In the genomic region with DNA sequence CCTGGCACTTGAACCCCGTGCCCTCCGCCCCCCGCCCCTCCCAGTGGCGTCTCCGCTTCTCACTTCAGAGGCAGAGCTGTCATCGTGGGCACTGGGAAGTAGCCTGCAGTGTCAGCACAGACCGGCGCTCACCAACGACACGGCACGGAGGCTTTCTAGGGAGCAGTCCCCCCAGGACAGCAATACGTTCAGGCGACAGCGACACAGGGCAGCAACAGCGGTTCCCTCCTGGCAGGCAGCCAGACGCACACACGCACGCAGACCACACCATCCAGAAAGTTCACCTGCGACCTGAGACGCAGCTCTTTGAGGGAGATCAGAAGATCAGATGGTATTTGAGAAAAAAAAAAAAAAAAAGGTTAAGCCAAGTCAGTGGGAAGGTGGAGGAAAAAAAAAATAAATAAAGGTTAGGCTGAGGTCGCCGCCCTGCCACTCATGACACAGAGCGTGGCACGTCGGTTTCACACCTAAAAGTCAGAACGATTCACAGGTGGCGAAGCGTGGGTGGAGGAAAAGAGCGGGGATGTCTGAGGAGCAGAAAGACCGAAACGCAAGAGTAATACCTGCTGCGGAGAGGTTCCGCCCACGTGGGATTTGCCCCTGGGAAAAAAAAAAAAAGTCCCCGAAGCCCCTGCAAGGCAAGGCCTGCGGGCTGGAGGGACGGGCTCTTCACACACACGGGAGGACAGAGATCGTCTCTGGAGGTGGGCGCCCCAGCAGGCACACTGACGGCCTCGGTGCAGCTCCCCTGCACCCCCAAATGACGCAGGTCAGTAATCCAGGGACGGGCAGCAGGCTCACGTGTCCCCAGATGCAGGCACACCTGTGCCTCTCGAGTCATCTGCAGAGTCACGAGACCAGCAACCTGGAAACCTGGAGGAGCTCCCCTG, we compare ENCODE assay signal across 8 cellular contexts.
DNase-seq lines count a peak whose midpoint lies in the region; ATAC-seq and TF ChIP-seq lines count a peak whose summit lies in the region.

No MANE protein-coding gene starts in this region.

- TF ChIP-seq CTCF in foreskin fibroblast (IDR thresholded peaks at IDR 0.05; ENCODE audit: low read depth, low read length) (no peak), esophagus squamous epithelium (IDR thresholded peaks at IDR 0.05) (no peak), endothelial cell (IDR thresholded peaks at IDR 0.05; ENCODE audit: unreplicated experiment) (no peak)

- H3K27me3 Mint-ChIP-seq in endothelial cell (ENCODE audit: unreplicated experiment): no peaks in the 10 kb centered on the region

- ATAC-seq in GM18498 (IDR thresholded peaks at IDR 0.05; ENCODE audit: unreplicated experiment) (peak; percentile 41), HG02852 (IDR thresholded peaks at IDR 0.05; ENCODE audit: unreplicated experiment) (peak; percentile 31)
- ATAC-seq in stimulated activated naive CD8-positive, alpha-beta T cell treated with anti-CD3 and anti-CD28 coated beads, Interleukin-15, Interleukin-2, amounts not matched to agents 100 U/mL and 50 U/mL, for 24 hours: peak; percentile 74

- H3K4me3 Mint-ChIP-seq in endothelial cell (ENCODE audit: unreplicated experiment): no peak overlapping the region

- H3K27ac Mint-ChIP-seq in endothelial cell (ENCODE audit: unreplicated experiment): no peak overlapping the region

- no peaks in the 10 kb centered on the region for H3K4me1 Mint-ChIP-seq in endothelial cell (ENCODE audit: unreplicated experiment)

- intact Hi-C loops in esophagus squamous epithelium (cut with DNase I): loop anchor here (10.0 kb wide), 1 partner anchor 63 kb away; no protein-coding TSS in a partner anchor

- H3K36me3 ChIP-seq in esophagus squamous epithelium: no peaks in the 10 kb centered on the region

- 55 to 67% methylated on average over 32 to 39 of the region's 47 CpGs for WGBS in esophagus squamous epithelium, 2 donors

- H3K4me3 ChIP-seq in foreskin fibroblast (ENCODE audit: low read depth in 1 of 2, low read length in 2 of 2) (no peak overlapping the region), esophagus squamous epithelium (no peak overlapping the region)

- no peaks in the 10 kb centered on the region for H3K9me3 ChIP-seq in esophagus squamous epithelium

- H3K4me1 ChIP-seq in esophagus squamous epithelium: peaks cover 10 to 40% (median 10%) of the 10 kb centered on the region in 3 donors

- H3K27me3 ChIP-seq in esophagus squamous epithelium: no peaks in the 10 kb centered on the region

- no peaks in the 10 kb centered on the region for H3K9me3 Mint-ChIP-seq in endothelial cell (ENCODE audit: unreplicated experiment)

- peak; percentile 94 for DNase-seq in activated CD4-positive, alpha-beta T cell treated with anti-CD3 and anti-CD28 coated beads for 48 hours
- peak; percentile 30 for DNase-seq in germinal center (ENCODE audit: low spot score)
- DNase-seq in stimulated activated naive CD8-positive, alpha-beta T cell treated with anti-CD3 and anti-CD28 coated beads, Interleukin-15, Interleukin-2, amounts not matched to agents 100 U/mL and 50 U/mL, for 24 hours: peak; percentile 92
- DNase-seq in foreskin fibroblast: no peak
- DNase-seq in esophagus squamous epithelium (lab: John Stamatoyannopoulos, UW): no peak
- no peak for DNase-seq in endothelial cell (ENCODE audit: low spot score)

- no peak for TF ChIP-seq POLR2A in esophagus squamous epithelium (IDR thresholded peaks at IDR 0.05)

- no peaks in the 10 kb centered on the region for H3K36me3 Mint-ChIP-seq in endothelial cell (ENCODE audit: low read depth, unreplicated experiment)

- H3K27ac ChIP-seq in esophagus squamous epithelium: peak overlapping the region in 2 of 4 donors; percentile 29 to 50

Comparison
In these comparisons a context has a peak if more than half of its experiments do, and no peak if none do; other contexts are left out.
1. DNase-seq: peak in activated CD4-positive, alpha-beta T cell treated with anti-CD3 and anti-CD28 coated beads for 48 hours (single experiment), germinal center (single experiment) and stimulated activated naive CD8-positive, alpha-beta T cell treated with anti-CD3 and anti-CD28 coated beads, Interleukin-15, Interleukin-2, amounts not matched to agents 100 U/mL and 50 U/mL, for 24 hours (single experiment); none in foreskin fibroblast (0 of 2), esophagus squamous epithelium (single experiment) and endothelial cell (single experiment).
2. Peak in every context shown above with its lines, with median percentiles within 50 percentile points of each other: ATAC-seq.